ENCODE assay signal across 9 cellular contexts in the genomic region with DNA sequence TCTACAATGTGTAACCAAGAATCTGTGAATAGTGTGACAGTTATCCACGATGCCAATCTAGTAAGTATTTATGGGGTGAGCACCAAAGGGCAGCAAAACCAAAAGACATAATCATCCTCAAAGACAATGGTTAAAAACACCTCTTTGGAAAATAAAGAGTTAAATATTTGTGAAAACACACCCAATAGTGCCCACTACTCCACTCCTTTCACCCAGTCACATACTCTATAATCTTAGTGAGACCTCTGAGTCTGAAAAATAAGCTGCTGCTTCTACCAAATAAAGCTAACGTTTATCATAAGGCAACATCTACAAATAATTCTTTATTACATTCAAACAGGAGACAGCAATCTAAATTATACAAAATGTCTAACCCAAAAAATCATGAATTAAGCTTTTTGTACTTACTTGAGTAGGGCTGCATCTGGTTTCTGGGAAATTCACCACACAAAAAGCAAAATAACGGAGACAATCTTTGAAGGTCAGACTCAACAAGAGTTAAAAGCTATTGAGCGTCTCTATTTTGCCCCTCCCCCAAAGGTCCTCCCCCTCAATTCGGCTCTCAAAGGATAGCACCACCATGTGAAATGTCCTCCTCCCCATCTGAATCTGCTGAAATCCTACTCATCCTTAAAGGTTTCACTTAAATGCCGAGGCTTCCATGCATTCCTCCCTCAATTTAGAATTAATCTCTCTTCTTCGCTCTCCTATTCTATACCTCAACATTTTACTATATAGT. TPM values are rescaled to one million over a fixed set of nuclear protein-coding genes. Genes with fewer than 3 reads are reported as not detected.
DNase-seq lines count a peak whose midpoint lies in the region; ATAC-seq and TF ChIP-seq lines count a peak whose summit lies in the region.
"Had no signal": no experiment of that assay in that cellular context is flagged by ENCODE, and none has a peak within 500 bp of the region (broad histone marks: within the 10 kb centered on the region; RNA-seq: fewer than 3 reads in every experiment).

No MANE protein-coding gene starts in this region.

- peaks cover 3% of the 10 kb centered on the region; the same call in 1 of the 2 replicates for H3K36me3 ChIP-seq in SU-DHL-6 (ENCODE audit: low read length)

- ATAC-seq in sciatic nerve (peak; percentile 41), HG03565 (IDR thresholded peaks at IDR 0.05; ENCODE audit: unreplicated experiment) (no peak)

- no peaks in the 10 kb centered on the region; the same call in 1 of the 2 replicates for H3K27me3 ChIP-seq in SU-DHL-6 (ENCODE audit: low read length)

- H3K79me2 ChIP-seq in SU-DHL-6 (ENCODE audit: insufficient read depth, low read length): no peaks in the 10 kb centered on the region

- peak overlapping the region; percentile 73 for H3K4me2 ChIP-seq in SU-DHL-6 (ENCODE audit: low read depth, low read length, poor library complexity, severe bottlenecking)

- H3K4me3 ChIP-seq in SU-DHL-6 (ENCODE audit: insufficient read depth, low read length, poor library complexity, severe bottlenecking): peak overlapping the region; percentile 96

- no peaks in the 10 kb centered on the region for H3K9me2 ChIP-seq in SU-DHL-6 (replicated peaks; ENCODE audit: insufficient read depth, low read length)

- H3K27ac ChIP-seq in SU-DHL-6 (ENCODE audit: low read depth, low read length): no peak overlapping the region
- H3K27ac ChIP-seq: C4-2B had no signal

- H4K20me1 ChIP-seq in SU-DHL-6 (ENCODE audit: low read depth, low read length): no peaks in the 10 kb centered on the region

- no peak overlapping the region for H3K9ac ChIP-seq in SU-DHL-6 (ENCODE audit: low read length)

- intact Hi-C loops in sciatic nerve (cut with DNase I): no loop called here

- peaks cover 1% of the 10 kb centered on the region for H3K27me3 Mint-ChIP-seq in glutamatergic neuron (ENCODE audit: unreplicated experiment)

- TF ChIP-seq CTCF in SU-DHL-6 (IDR thresholded peaks at IDR 0.05; ENCODE audit: insufficient read depth, low read length, poor library complexity, severe bottlenecking): no peak
- no peak for TF ChIP-seq CTCF in glutamatergic neuron (IDR thresholded peaks at IDR 0.05; ENCODE audit: partially characterized antibody, unreplicated experiment)

- peaks cover 4% of the 10 kb centered on the region for H3K36me3 Mint-ChIP-seq in glutamatergic neuron (ENCODE audit: unreplicated experiment)

- peaks cover 3% of the 10 kb centered on the region; the same call in 1 of the 2 replicates for H3K9me3 ChIP-seq in SU-DHL-6 (ENCODE audit: insufficient read depth, low read length)

- H3K4me3 Mint-ChIP-seq in glutamatergic neuron (ENCODE audit: unreplicated experiment): peak overlapping the region; percentile 97

- peaks cover 13% of the 10 kb centered on the region for H3K4me1 Mint-ChIP-seq in glutamatergic neuron (ENCODE audit: low read depth, unreplicated experiment)

- H3F3A ChIP-seq in SU-DHL-6 (ENCODE audit: insufficient read depth): peaks cover 17% of the 10 kb centered on the region

- peak overlapping the region; percentile 22 for H3K27ac Mint-ChIP-seq in glutamatergic neuron (ENCODE audit: unreplicated experiment)

- H3K9me3 Mint-ChIP-seq in glutamatergic neuron (ENCODE audit: unreplicated experiment): peaks cover 5% of the 10 kb centered on the region

- H2AFZ ChIP-seq in SU-DHL-6 (ENCODE audit: low read depth, low read length, severe bottlenecking): no peak overlapping the region

- DNase-seq in NCI-H510A treated with DMSO at 0.1 percent for 48 hours (lab: John Stamatoyannopoulos, UW) (peak; percentile 18), NCI-H510A (lab: John Stamatoyannopoulos, UW) (no peak), glutamatergic neuron (no peak), sciatic nerve (ENCODE audit: low spot score) (no peak), NCI-H2107 treated with DMSO at 0.1 percent for 48 hours (lab: John Stamatoyannopoulos, UW; ENCODE audit: unreplicated experiment) (no peak), NCI-H2196 treated with DMSO at 0.1 percent for 48 hours (lab: John Stamatoyannopoulos, UW; ENCODE audit: unreplicated experiment) (no peak)

RNA-seq across cellular contexts. Expression of gene RAPH1, which starts 2.0 kb away (rescaled TPM):
- total RNA-seq in glutamatergic neuron (ENCODE audit: unreplicated experiment) (56.9 TPM), sciatic nerve (115 TPM)
